Comparison of ENCODE assay signal across 2 cellular contexts in genomic region chr2:189629553-189630453, GRCh38.
TF ChIP-seq lines count a peak whose summit lies in the region.

No MANE protein-coding gene starts in this region.

TF ChIP-seq in A549, 52 proteins besides CTCF, POLR2A, EP300 and RAD21:
- TF ChIP-seq EHF (CRISPR knock-in tag; IDR thresholded peaks at IDR 0.05): no peak
- no peak for TF ChIP-seq SREBF2 (IDR thresholded peaks at IDR 0.05)
- no peak for TF ChIP-seq PHF8 (IDR thresholded peaks at IDR 0.05; ENCODE audit: borderline replicate concordance, low read depth)
- TF ChIP-seq ZC3H11A (IDR thresholded peaks at IDR 0.05): no peak
- TF ChIP-seq CBX8 (IDR thresholded peaks at IDR 0.05): no peak
- TF ChIP-seq ZFP36 (IDR thresholded peaks at IDR 0.05; ENCODE audit: borderline replicate concordance, partially characterized antibody): no peak
- TF ChIP-seq NPAS2 (CRISPR knock-in tag; IDR thresholded peaks at IDR 0.05; ENCODE audit: borderline replicate concordance): no peak
- TF ChIP-seq ZSCAN20 (CRISPR knock-in tag; IDR thresholded peaks at IDR 0.05): no peak
- TF ChIP-seq MAZ (IDR thresholded peaks at IDR 0.05; ENCODE audit: borderline replicate concordance, low read depth, low read length): no peak
- no peak for TF ChIP-seq CHD2 (IDR thresholded peaks at IDR 0.05; ENCODE audit: low read length, partially characterized antibody)
- no peak for TF ChIP-seq FOSB (CRISPR knock-in tag; IDR thresholded peaks at IDR 0.05)
- TF ChIP-seq MAFK (IDR thresholded peaks at IDR 0.05; ENCODE audit: partially characterized antibody): no peak
- TF ChIP-seq HMGXB4 (CRISPR knock-in tag; IDR thresholded peaks at IDR 0.05; ENCODE audit: borderline replicate concordance): no peak
- TF ChIP-seq RNF2 (IDR thresholded peaks at IDR 0.05; ENCODE audit: borderline replicate concordance, low read depth): no peak
- no peak for TF ChIP-seq E2F6 (IDR thresholded peaks at IDR 0.05; ENCODE audit: borderline replicate concordance, low read depth)
- no peak for TF ChIP-seq JUN (IDR thresholded peaks at IDR 0.05)

TF ChIP-seq in SK-N-SH, 30 proteins besides CTCF, POLR2A, EP300 and RAD21:
- TF ChIP-seq ELF1 (IDR thresholded peaks at IDR 0.05): no peak
- TF ChIP-seq TCF12 (IDR thresholded peaks at IDR 0.05): peak; percentile 22; the same call in 1 of the 2 replicates
- no peak for TF ChIP-seq GATA2 (CRISPR knock-in tag; IDR thresholded peaks at IDR 0.05)
